Comparison of ENCODE assay signal across 8 cellular contexts in the genomic region with DNA sequence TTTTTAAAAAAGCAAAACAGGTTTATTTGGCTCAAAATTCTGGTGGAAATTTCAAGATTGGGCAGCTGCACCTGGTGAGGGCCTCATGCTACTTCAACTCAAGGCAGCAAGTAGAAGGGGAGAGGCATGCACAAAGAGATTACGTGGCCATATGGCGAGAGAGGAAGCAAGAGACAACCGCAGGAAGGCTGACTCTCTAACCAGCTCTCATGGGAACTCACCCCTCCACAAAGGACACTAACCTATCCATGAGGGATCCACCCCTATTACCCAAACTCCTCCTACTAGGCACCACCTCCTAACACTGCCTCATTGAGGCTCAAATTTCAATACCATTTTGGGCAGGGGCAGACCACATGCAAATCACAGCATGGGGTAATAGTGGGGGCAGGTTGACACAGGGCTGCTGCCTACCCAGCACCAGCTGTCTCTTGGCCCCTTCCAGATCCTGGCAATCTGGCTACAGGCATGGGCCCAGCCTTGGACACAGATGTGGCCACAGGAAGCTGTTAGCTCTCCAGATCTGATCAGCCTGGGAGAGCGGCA. TPM values are rescaled to one million over a fixed set of nuclear protein-coding genes. Genes with fewer than 3 reads are reported as not detected.
DNase-seq lines count a peak whose midpoint lies in the region; ATAC-seq lines count a peak whose summit lies in the region.

No MANE protein-coding gene starts in this region.

- no peak for DNase-seq in activated T-cell treated with anti-CD3 and anti-CD28 coated beads, Interleukin-2, amount 50 U/mL, for 72 hours
- DNase-seq in activated T-cell treated with anti-CD3 and anti-CD28 coated beads for 4 hours (no peak), NAMALWA (ENCODE audit: low spot score) (peak; percentile 94), memory B cell (ENCODE audit: low spot score in 2 of 2) (peak; percentile 25 to 48), NCI-H2227 treated with DMSO at 0.1 percent for 48 hours (lab: John Stamatoyannopoulos, UW) (no peak), midbrain (lab: John Stamatoyannopoulos, UW) (no peak)
- no peak for DNase-seq in activated CD8-positive, alpha-beta T cell treated with anti-CD3 and anti-CD28 coated beads, Interleukin-2, amount 10 ng/mL, durations not matched to agents 7 days and 5 days

- H3K27me3 Mint-ChIP-seq in activated T-cell treated with anti-CD3 and anti-CD28 coated beads, Interleukin-2, amount 50 U/mL, for 72 hours (ENCODE audit: low read depth) = no peaks in the 10 kb centered on the region
- H3K27me3 Mint-ChIP-seq in activated CD8-positive, alpha-beta T cell treated with anti-CD3 and anti-CD28 coated beads, Interleukin-2, amount 10 ng/mL, durations not matched to agents 7 days and 5 days (ENCODE audit: low read depth) = no peaks in the 10 kb centered on the region
- no peaks in the 10 kb centered on the region for H3K27me3 Mint-ChIP-seq in memory B cell

- CTCF ChIA-PET in activated CD8-positive, alpha-beta T cell treated with anti-CD3 and anti-CD28 coated beads, Interleukin-2, amount 10 ng/mL, durations not matched to agents 7 days and 5 days (lab: Charles Lee) = interaction anchor here (0.6 to 8.8 kb wide), 3 partner anchors 21 to 32 kb away, joined by 3 to 119 read pairs (median 18); partner anchors contain the start of genes ANKMY1 and DUSP28

- peak in 1 of 2 donors; percentile 2 for ATAC-seq in activated T-cell treated with anti-CD3 and anti-CD28 coated beads, Interleukin-2, amount 50 U/mL, for 72 hours (replicated peaks in 1 of 2)
- ATAC-seq in HG02571 (IDR thresholded peaks at IDR 0.05; ENCODE audit: unreplicated experiment) = peak; percentile 63
- ATAC-seq in activated CD8-positive, alpha-beta T cell treated with anti-CD3 and anti-CD28 coated beads, Interleukin-2, amount 10 ng/mL, durations not matched to agents 7 days and 5 days = no peak
- ATAC-seq in memory B cell (ENCODE audit: low read depth) = peak; percentile 16

- peaks cover 61% of the 10 kb centered on the region for H3K4me1 Mint-ChIP-seq in activated T-cell treated with anti-CD3 and anti-CD28 coated beads, Interleukin-2, amount 50 U/mL, for 72 hours (ENCODE audit: low read depth)
- peaks cover 58% of the 10 kb centered on the region for H3K4me1 Mint-ChIP-seq in activated CD8-positive, alpha-beta T cell treated with anti-CD3 and anti-CD28 coated beads, Interleukin-2, amount 10 ng/mL, durations not matched to agents 7 days and 5 days (ENCODE audit: low read depth)
- peaks cover 41% of the 10 kb centered on the region for H3K4me1 Mint-ChIP-seq in memory B cell

- H3K4me3 Mint-ChIP-seq in activated T-cell treated with anti-CD3 and anti-CD28 coated beads, Interleukin-2, amount 50 U/mL, for 72 hours = peak overlapping the region; percentile 91 to 98
- peak overlapping the region; percentile 97 for H3K4me3 Mint-ChIP-seq in activated CD8-positive, alpha-beta T cell treated with anti-CD3 and anti-CD28 coated beads, Interleukin-2, amount 10 ng/mL, durations not matched to agents 7 days and 5 days
- peak overlapping the region; percentile 89 for H3K4me3 Mint-ChIP-seq in memory B cell

- H3K9me3 Mint-ChIP-seq in activated T-cell treated with anti-CD3 and anti-CD28 coated beads, Interleukin-2, amount 50 U/mL, for 72 hours = no peaks in the 10 kb centered on the region
- H3K9me3 Mint-ChIP-seq in activated CD8-positive, alpha-beta T cell treated with anti-CD3 and anti-CD28 coated beads, Interleukin-2, amount 10 ng/mL, durations not matched to agents 7 days and 5 days (ENCODE audit: insufficient read depth) = no peaks in the 10 kb centered on the region
- H3K9me3 Mint-ChIP-seq in memory B cell = peaks cover 1% of the 10 kb centered on the region

- POLR2A ChIA-PET in activated CD8-positive, alpha-beta T cell treated with anti-CD3 and anti-CD28 coated beads, Interleukin-2, amount 10 ng/mL, durations not matched to agents 7 days and 5 days (lab: Charles Lee) = interaction anchor here (3.7 to 4.9 kb wide), 2 partner anchors 19 to 24 kb away, joined by 37 to 53 read pairs; partner anchors contain the start of gene DUSP28

- no peak overlapping the region for H3K27ac Mint-ChIP-seq in activated T-cell treated with anti-CD3 and anti-CD28 coated beads, Interleukin-2, amount 50 U/mL, for 72 hours
- H3K27ac Mint-ChIP-seq in activated CD8-positive, alpha-beta T cell treated with anti-CD3 and anti-CD28 coated beads, Interleukin-2, amount 10 ng/mL, durations not matched to agents 7 days and 5 days = peak overlapping the region; percentile 53
- H3K27ac Mint-ChIP-seq in memory B cell = peak overlapping the region; percentile 93

- peaks cover 2 to 13% of the 10 kb centered on the region in 2 donors for H3K36me3 Mint-ChIP-seq in activated T-cell treated with anti-CD3 and anti-CD28 coated beads, Interleukin-2, amount 50 U/mL, for 72 hours (ENCODE audit: insufficient read depth in 2 of 2)
- peaks cover 38% of the 10 kb centered on the region for H3K36me3 Mint-ChIP-seq in activated CD8-positive, alpha-beta T cell treated with anti-CD3 and anti-CD28 coated beads, Interleukin-2, amount 10 ng/mL, durations not matched to agents 7 days and 5 days (ENCODE audit: low read depth)
- H3K36me3 Mint-ChIP-seq in memory B cell = peaks cover 10% of the 10 kb centered on the region

RNA-seq across cellular contexts. Expression of gene CAPN10, which starts 2.0 kb away (rescaled TPM):
- 10 to 100 TPM; 36.9 to 43.7 TPM for total RNA-seq in activated T-cell treated with anti-CD3 and anti-CD28 coated beads, Interleukin-2, amount 50 U/mL, for 72 hours
- total RNA-seq in activated CD8-positive, alpha-beta T cell treated with anti-CD3 and anti-CD28 coated beads, Interleukin-2, amount 10 ng/mL, durations not matched to agents 7 days and 5 days = 10 to 100 TPM; 53.0 to 61.2 TPM

RNA-seq across cellular contexts. Expression of gene RNPEPL1, which starts 16.3 kb away (rescaled TPM):
- 10 to 100 TPM; 74.0 to 77.3 TPM for total RNA-seq in activated T-cell treated with anti-CD3 and anti-CD28 coated beads, Interleukin-2, amount 50 U/mL, for 72 hours
- 100 to 1,000 TPM; 110 to 113 TPM for total RNA-seq in activated CD8-positive, alpha-beta T cell treated with anti-CD3 and anti-CD28 coated beads, Interleukin-2, amount 10 ng/mL, durations not matched to agents 7 days and 5 days

RNA-seq across cellular contexts. Expression of gene DUSP28, which starts 24.4 kb away (rescaled TPM):
- total RNA-seq in activated T-cell treated with anti-CD3 and anti-CD28 coated beads, Interleukin-2, amount 50 U/mL, for 72 hours = 1 to 10 TPM; 7.1 to 7.3 TPM
- 1 to 10 TPM; 6.8 to 8.1 TPM for total RNA-seq in activated CD8-positive, alpha-beta T cell treated with anti-CD3 and anti-CD28 coated beads, Interleukin-2, amount 10 ng/mL, durations not matched to agents 7 days and 5 days

RNA-seq across cellular contexts. Expression of gene ANKMY1, which starts 26.8 kb away (rescaled TPM):
- 10 to 100 TPM; 31.6 to 44.9 TPM for total RNA-seq in activated T-cell treated with anti-CD3 and anti-CD28 coated beads, Interleukin-2, amount 50 U/mL, for 72 hours
- 10 to 100 TPM; 27.9 to 33.3 TPM for total RNA-seq in activated CD8-positive, alpha-beta T cell treated with anti-CD3 and anti-CD28 coated beads, Interleukin-2, amount 10 ng/mL, durations not matched to agents 7 days and 5 days

RNA-seq across cellular contexts. Expression of gene GPR35, which starts 40.7 kb away (rescaled TPM):
- 10 to 100 TPM; 48.2 to 50.7 TPM for total RNA-seq in activated T-cell treated with anti-CD3 and anti-CD28 coated beads, Interleukin-2, amount 50 U/mL, for 72 hours
- total RNA-seq in activated CD8-positive, alpha-beta T cell treated with anti-CD3 and anti-CD28 coated beads, Interleukin-2, amount 10 ng/mL, durations not matched to agents 7 days and 5 days = 10 to 100 TPM; 21.6 to 23.8 TPM

Comparison
In these comparisons a context has a peak if more than half of its experiments do, and no peak if none do; other contexts are left out.
1. DNase-seq: peak in NAMALWA (single experiment) and memory B cell (2 of 2); none in activated T-cell treated with anti-CD3 and anti-CD28 coated beads, Interleukin-2, amount 50 U/mL, for 72 hours (0 of 2), activated T-cell treated with anti-CD3 and anti-CD28 coated beads for 4 hours (single experiment), activated CD8-positive, alpha-beta T cell treated with anti-CD3 and anti-CD28 coated beads, Interleukin-2, amount 10 ng/mL, durations not matched to agents 7 days and 5 days (single experiment), NCI-H2227 treated with DMSO at 0.1 percent for 48 hours (single experiment) and midbrain (single experiment).
2. Peak in every context shown above with its lines, with median percentiles within 50 percentile points of each other: H3K4me3 Mint-ChIP-seq.